In the genomic region with DNA sequence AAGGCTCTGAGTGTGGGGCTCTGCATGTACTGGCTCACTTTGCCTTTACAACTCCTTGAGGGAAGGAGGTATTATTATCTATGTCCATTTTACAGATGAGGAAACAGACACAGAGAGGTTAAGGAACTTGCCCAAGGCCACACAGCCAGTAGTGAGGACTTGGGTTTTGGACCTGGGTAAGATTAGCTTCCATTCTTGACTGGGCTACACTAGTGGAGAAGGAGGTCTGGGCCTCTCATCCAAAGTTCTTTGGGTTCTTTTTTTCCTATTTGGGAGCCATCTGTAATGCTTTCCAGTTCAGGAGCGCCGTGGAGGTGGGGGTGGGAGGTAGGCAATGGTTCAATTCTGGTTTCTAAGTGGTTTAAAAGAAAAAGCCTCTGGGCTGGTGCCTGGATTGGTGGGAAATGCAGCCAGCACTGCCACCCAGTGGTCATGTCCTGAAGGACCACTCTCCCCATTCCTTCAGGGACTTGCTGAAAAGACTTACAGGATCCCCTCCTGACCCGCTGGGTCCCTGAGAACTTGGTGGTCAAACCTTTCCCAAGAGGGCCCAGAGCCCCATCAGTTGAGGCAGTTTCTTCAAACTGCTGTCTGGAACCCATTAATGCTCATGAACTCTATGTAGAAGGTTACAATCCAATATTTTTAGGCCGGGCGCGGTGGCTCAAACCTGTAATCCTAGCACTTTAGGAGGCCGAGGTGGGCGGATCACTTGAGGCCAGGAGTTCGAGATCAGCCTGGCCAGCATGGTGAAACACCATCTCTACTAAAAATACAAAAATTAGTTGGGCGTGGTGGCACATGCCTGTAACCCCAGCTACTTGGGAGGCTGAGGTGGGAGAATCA, we compare ENCODE assay signal across 8 cellular contexts. TPM values are rescaled to one million over a fixed set of nuclear protein-coding genes. Genes with fewer than 3 reads are reported as not detected.
A peak's percentile ranks its signal among the peaks of the same experiment; 100 is the strongest.
DNase-seq lines count a peak whose midpoint lies in the region; ATAC-seq and TF ChIP-seq lines count a peak whose summit lies in the region.

No MANE protein-coding gene starts in this region.

- no peak overlapping the region for H3K4ac ChIP-seq in mesendoderm (ENCODE audit: low read depth, low read length)

- no peak overlapping the region for H2BK15ac ChIP-seq in mesendoderm (replicated peaks; ENCODE audit: low read depth)

- H2AK5ac ChIP-seq in mesendoderm (ENCODE audit: low read length), result no peak overlapping the region

- H3K4me1 ChIP-seq in effector memory CD4-positive, alpha-beta T cell (ENCODE audit: control insufficient read depth, insufficient read depth, low read length, poor library complexity, severe bottlenecking), result no peaks in the 10 kb centered on the region
- H3K4me1 ChIP-seq in mesendoderm (ENCODE audit: control insufficient read depth, low read depth, low read length), result no peaks in the 10 kb centered on the region

- H3K36me3 ChIP-seq in effector memory CD4-positive, alpha-beta T cell (ENCODE audit: control insufficient read depth, insufficient read depth, low read length), result no peaks in the 10 kb centered on the region
- no peaks in the 10 kb centered on the region for H3K36me3 ChIP-seq in mesendoderm (ENCODE audit: control insufficient read depth, insufficient read depth, low read length)

- peak; percentile 82 for DNase-seq in A172 (ENCODE audit: low spot score)
- DNase-seq in NCI-H446 (lab: John Stamatoyannopoulos, UW), result peak; percentile 69 to 74
- DNase-seq in activated CD4-positive, alpha-beta T cell treated with anti-CD3 and anti-CD28 coated beads, Interleukin-2, amount 50 U/mL, for 24 hours (ENCODE audit: low read depth in 1 of 2, low spot score in 1 of 2), result peak; percentile 46 to 49
- peak; percentile 34 to 44 (median 39) for DNase-seq in effector memory CD4-positive, alpha-beta T cell
- peak; percentile 87 for DNase-seq in mesendoderm
- peak; percentile 26 for DNase-seq in stimulated activated CD8-positive, alpha-beta memory T cell treated with anti-CD3 and anti-CD28 coated beads, Interleukin-7, amount 100 ng/mL, for 24 hours (ENCODE audit: low read depth)

- no peak overlapping the region for H3K18ac ChIP-seq in mesendoderm (ENCODE audit: low read length)

- H4K8ac ChIP-seq in mesendoderm (ENCODE audit: low read depth, low read length), result no peak overlapping the region

- ATAC-seq in HG03025 (IDR thresholded peaks at IDR 0.05; ENCODE audit: low FRiP score, unreplicated experiment), result peak; percentile 69

- no peak overlapping the region for H2BK5ac ChIP-seq in mesendoderm (ENCODE audit: low read length)

- H3K79me1 ChIP-seq in mesendoderm (ENCODE audit: low read length), result no peaks in the 10 kb centered on the region

- H3K27me3 ChIP-seq in effector memory CD4-positive, alpha-beta T cell (replicated peaks; ENCODE audit: control insufficient read depth, insufficient read depth, low read length, poor library complexity, severe bottlenecking), result no peaks in the 10 kb centered on the region
- no peaks in the 10 kb centered on the region for H3K27me3 ChIP-seq in mesendoderm (ENCODE audit: insufficient read depth, low read length, poor library complexity)

- no peak overlapping the region for H3K27ac ChIP-seq in effector memory CD4-positive, alpha-beta T cell (ENCODE audit: insufficient read depth, low read length, poor library complexity, severe bottlenecking)
- H3K27ac ChIP-seq in mesendoderm (ENCODE audit: low read depth, low read length), result no peak overlapping the region

- H3K9me3 ChIP-seq in effector memory CD4-positive, alpha-beta T cell (ENCODE audit: control insufficient read depth, low read length), result no peaks in the 10 kb centered on the region

- no peak overlapping the region for H3K9ac ChIP-seq in mesendoderm (ENCODE audit: low read length)

- H3K4me2 ChIP-seq in mesendoderm (ENCODE audit: low read length), result no peak overlapping the region

- no peaks in the 10 kb centered on the region for H3K79me2 ChIP-seq in mesendoderm (ENCODE audit: control insufficient read depth, insufficient read depth, low read length)

- WGBS in mesendoderm (ENCODE audit: extremely low coverage, insufficient coverage, low lambda C conversion rate), result no CpG with 5 or more reads among the region's 10 CpGs

- peak; percentile 79 for TF ChIP-seq CTCF in GM12874 (IDR thresholded peaks at IDR 0.05; ENCODE audit: insufficient read depth, low read depth, low read length)

- H4K5ac ChIP-seq in mesendoderm (ENCODE audit: low read length), result no peak overlapping the region

- no peak overlapping the region for H3K23ac ChIP-seq in mesendoderm (ENCODE audit: low read length)

- H2BK120ac ChIP-seq in mesendoderm (ENCODE audit: low read depth, low read length), result no peak overlapping the region

- no peak overlapping the region for H3K56ac ChIP-seq in mesendoderm (ENCODE audit: low read length)

- no peak overlapping the region for H3K4me3 ChIP-seq in effector memory CD4-positive, alpha-beta T cell (ENCODE audit: insufficient read depth, low read depth, low read length, poor library complexity, severe bottlenecking)
- H3K4me3 ChIP-seq in mesendoderm (ENCODE audit: low read length), result no peak overlapping the region

RNA-seq across cellular contexts. Expression of gene NOTO, which starts 38.6 kb away (rescaled TPM):
- total RNA-seq in A172 (2014; rRNA removed; shearing (Covaris generic)), result not detected in 2 replicates
- polyA plus RNA-seq in mesendoderm (2013, experiment 1 of 2), result 0.03 TPM
- 0.01 TPM for polyA plus RNA-seq in mesendoderm (2013, experiment 2 of 2)

RNA-seq across cellular contexts. Expression of gene SMYD5, which starts 50.3 kb away (rescaled TPM):
- 33.1 and 36.7 TPM in 2 replicates for total RNA-seq in A172 (2014; rRNA removed; shearing (Covaris generic))
- polyA plus RNA-seq in mesendoderm (2013, experiment 1 of 2), result 43.1 TPM
- 42.7 TPM for polyA plus RNA-seq in mesendoderm (2013, experiment 2 of 2)

RNA-seq across cellular contexts. Expression of gene RAB11FIP5, which starts 51.0 kb away (rescaled TPM):
- total RNA-seq in A172 (2014; rRNA removed; shearing (Covaris generic)), result 52.2 and 58.8 TPM in 2 replicates
- 4.4 TPM for polyA plus RNA-seq in mesendoderm (2013, experiment 1 of 2)
- 4.5 TPM for polyA plus RNA-seq in mesendoderm (2013, experiment 2 of 2)

Comparison
In these comparisons a context has a peak if more than half of its experiments do, and no peak if none do; other contexts are left out.
1. DNase-seq: peak in every context shown above with its lines; median percentile 87 in mesendoderm; 82 in A172; 72 in NCI-H446; 48 in activated CD4-positive, alpha-beta T cell treated with anti-CD3 and anti-CD28 coated beads, Interleukin-2, amount 50 U/mL, for 24 hours; 39 in effector memory CD4-positive, alpha-beta T cell; 26 in stimulated activated CD8-positive, alpha-beta memory T cell treated with anti-CD3 and anti-CD28 coated beads, Interleukin-7, amount 100 ng/mL, for 24 hours.